ENCODE assay signal across 1 cellular context in genomic region chr9:137416563-137417151, GRCh38.
TF ChIP-seq lines count a peak whose summit lies in the region.

No MANE protein-coding gene starts in this region.

TF ChIP-seq in HepG2, 621 proteins besides CTCF, POLR2A, EP300 and RAD21:
- 0 out of 2 replicates have a peak, but pooled peaks have one; percentile 14 for TF ChIP-seq RBFOX2 (IDR thresholded peaks at IDR 0.05; ENCODE audit: low read depth, low read length)
- no peak for TF ChIP-seq SOX5 (CRISPR knock-in tag; IDR thresholded peaks at IDR 0.05; ENCODE audit: borderline replicate concordance)
- TF ChIP-seq ZNF274 (CRISPR knock-in tag; IDR thresholded peaks at IDR 0.05), result no peak
- peak; percentile 20 for TF ChIP-seq HNRNPLL (IDR thresholded peaks at IDR 0.05; ENCODE audit: low read depth, low read length, poor library complexity, severe bottlenecking)
